16 cellular contexts compared by ENCODE assay signal in genomic region chr2:42877532-42877931, GRCh38.
"Had no signal": no experiment of that assay in that cellular context is flagged by ENCODE, and none has a peak within 500 bp of the region (broad histone marks: within the 10 kb centered on the region; RNA-seq: fewer than 3 reads in every experiment).

No MANE protein-coding gene starts in this region.

- FAIRE-seq: endometrium, keratinocyte, urothelium cell line had no signal

- H3K36me3 ChIP-seq: brain microvascular endothelial cell had no signal

- DNase-seq: activated CD4-positive, alpha-beta T cell treated with anti-CD3 and anti-CD28 coated beads for 48 hours; activated CD8-positive, alpha-beta T cell treated with anti-CD3 and anti-CD28 coated beads, Interleukin-2, amount 10 ng/mL, durations not matched to agents 7 days and 5 days; activated effector memory CD4-positive, alpha-beta T cell treated with Interleukin-2 at 50 U/mL for 16 hours; amygdala; brain microvascular endothelial cell; dorsolateral prefrontal cortex; foreskin keratinocyte; natural killer cell; stimulated activated CD4-positive, alpha-beta T cell treated with anti-CD3 and anti-CD28 coated beads, Interleukin-2, amount 100 ng/mL, for 48 hours; testis had no signal

- H3K9me3 ChIP-seq: testis had no signal

- H3K27ac ChIP-seq: brain microvascular endothelial cell, dorsolateral prefrontal cortex, foreskin keratinocyte, testis had no signal

- H3K27me3 ChIP-seq: brain microvascular endothelial cell, dorsolateral prefrontal cortex, foreskin keratinocyte, testis had no signal

- H3K4me3 ChIP-seq: dorsolateral prefrontal cortex, testis had no signal

- ATAC-seq: activated CD8-positive, alpha-beta T cell treated with anti-CD3 and anti-CD28 coated beads, Interleukin-2, amount 10 ng/mL, durations not matched to agents 7 days and 5 days; esophagus mucosa; foreskin keratinocyte; natural killer cell; sciatic nerve; WTC11 had no signal
